In the genomic region with DNA sequence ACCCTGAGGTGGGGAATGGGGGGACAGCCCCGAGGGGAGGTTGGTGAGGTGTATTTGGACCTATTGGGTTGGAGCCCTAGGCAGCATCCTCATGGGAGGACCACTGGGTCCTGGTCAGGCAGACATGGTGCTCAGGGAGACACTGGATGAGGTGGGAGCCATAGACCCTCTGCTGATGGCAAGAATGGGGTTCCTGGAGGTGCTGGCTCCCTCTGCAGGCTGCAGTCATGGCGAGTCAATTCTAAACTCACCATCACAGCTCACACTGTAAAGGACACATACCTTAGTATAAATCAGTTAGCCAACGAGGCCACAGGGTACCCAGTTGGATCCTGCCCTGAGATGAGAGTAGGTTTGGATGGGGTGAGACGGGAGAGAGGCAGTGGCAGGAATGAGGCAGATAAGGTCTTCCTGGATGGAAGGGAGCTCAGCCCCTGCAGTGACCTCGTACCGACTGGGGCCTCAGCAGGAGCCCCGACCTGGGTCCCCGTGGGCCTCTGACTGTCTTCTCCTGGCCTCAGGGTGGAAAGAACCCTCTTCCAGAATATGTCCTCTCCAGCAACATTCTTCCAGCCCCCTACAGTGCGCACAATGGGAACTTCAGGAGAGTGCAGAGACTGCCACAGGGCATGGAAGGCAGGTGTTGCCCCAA, we compare ENCODE assay signal across 35 cellular contexts. TPM values are rescaled to one million over a fixed set of nuclear protein-coding genes. Genes with fewer than 3 reads are reported as not detected.
DNase-seq lines count a peak whose midpoint lies in the region; ATAC-seq and TF ChIP-seq lines count a peak whose summit lies in the region.
"Had no signal": no experiment of that assay in that cellular context is flagged by ENCODE, and none has a peak within 500 bp of the region (broad histone marks: within the 10 kb centered on the region; RNA-seq: fewer than 3 reads in every experiment).

No MANE protein-coding gene starts in this region.

- H3F3A ChIP-seq in DOHH2 (ENCODE audit: control insufficient read depth, insufficient read depth) (no peaks in the 10 kb centered on the region), OCI-LY1 (ENCODE audit: insufficient read depth, low read length) (no peaks in the 10 kb centered on the region)

- H3K9ac ChIP-seq in OCI-LY1 (ENCODE audit: low read length) = no peak overlapping the region

- no peak overlapping the region for H3K27ac Mint-ChIP-seq in glutamatergic neuron (ENCODE audit: unreplicated experiment)
- H3K27ac Mint-ChIP-seq: activated CD8-positive, alpha-beta memory T cell treated with anti-CD3 and anti-CD28 coated beads, Interleukin-2, amount 10 ng/mL, durations not matched to agents 7 days and 5 days; activated T-helper 1 cell treated with anti-CD3 and anti-CD28 coated beads, Interleukin-12 subunit alpha, Interleukin-12 subunit beta, Interleukin-2, Interleukin-4 antibody, amounts not matched to agents 30 ng/mL and 10 ng/mL and 1 ng/mL, durations not matched to agents 14 hours and 24 hours and 36 hours; CD4-positive, alpha-beta memory T cell; natural killer cell treated with Interleukin-12 subunit alpha and Interleukin-12 subunit beta and Interleukin-15 and Interleukin-18, amount 100 ng/mL, for 72 hours; stimulated activated naive CD8-positive, alpha-beta T cell treated with anti-CD3 and anti-CD28 coated beads, Interleukin-15, amount 100 ng/mL, for 72 hours had no signal

- TF ChIP-seq CTCF in DOHH2 (IDR thresholded peaks at IDR 0.05; ENCODE audit: low read depth, low read length, poor library complexity, severe bottlenecking) = peak; percentile 65
- peak; percentile 40; the same call in 1 of the 2 replicates for TF ChIP-seq CTCF in OCI-LY1 (IDR thresholded peaks at IDR 0.05; ENCODE audit: low read length)
- no peak for TF ChIP-seq CTCF in esophagus muscularis mucosa (IDR thresholded peaks at IDR 0.05)
- no peak for TF ChIP-seq CTCF in glutamatergic neuron (IDR thresholded peaks at IDR 0.05; ENCODE audit: partially characterized antibody, unreplicated experiment)

- H3K4me2 ChIP-seq in DOHH2 (ENCODE audit: low read length) (no peak overlapping the region), OCI-LY1 (ENCODE audit: low read length) (no peak overlapping the region)
- H3K4me2 ChIP-seq: A549 had no signal

- H3K4me1 ChIP-seq in DOHH2 (ENCODE audit: control insufficient read depth, low read length) (no peaks in the 10 kb centered on the region), OCI-LY1 (ENCODE audit: insufficient read depth, low read length, severe bottlenecking) (no peaks in the 10 kb centered on the region), esophagus muscularis mucosa (peaks cover 0 to 5% (median 0%) of the 10 kb centered on the region in 4 donors)
- H3K4me1 ChIP-seq: A549, heart right ventricle, thyroid gland had no signal

- H3K79me2 ChIP-seq in DOHH2 (ENCODE audit: control insufficient read depth, low read length) = no peaks in the 10 kb centered on the region
- H3K79me2 ChIP-seq in OCI-LY1 (ENCODE audit: insufficient read depth, low read length) = no peaks in the 10 kb centered on the region

- H3K27me3 ChIP-seq in DOHH2 (ENCODE audit: control insufficient read depth, low read length) (no peaks in the 10 kb centered on the region), H7 (ENCODE audit: control insufficient read depth, insufficient read depth, low read length) (peaks cover 18% of the 10 kb centered on the region), OCI-LY1 (ENCODE audit: insufficient read depth, low read length) (no peaks in the 10 kb centered on the region), esophagus muscularis mucosa (peaks cover 0 to 62% (median 1%) of the 10 kb centered on the region in 4 donors)
- H3K27me3 ChIP-seq: brain microvascular endothelial cell, thyroid gland had no signal

- H3K9me2 ChIP-seq in DOHH2 (replicated peaks; ENCODE audit: control insufficient read depth, low read length) (no peaks in the 10 kb centered on the region), OCI-LY1 (ENCODE audit: low read depth, low read length) (no peaks in the 10 kb centered on the region)

- WGBS in esophagus muscularis mucosa = 61% methylated on average over 9 of the region's 9 CpGs

- no peaks in the 10 kb centered on the region for H3K36me3 ChIP-seq in DOHH2 (ENCODE audit: control insufficient read depth, low read length)
- H3K36me3 ChIP-seq in H7 (replicated peaks; ENCODE audit: control insufficient read depth, insufficient read depth, low read length) = no peaks in the 10 kb centered on the region
- no peaks in the 10 kb centered on the region for H3K36me3 ChIP-seq in OCI-LY1 (ENCODE audit: insufficient read depth, low read length)
- no peaks in the 10 kb centered on the region for H3K36me3 ChIP-seq in esophagus muscularis mucosa
- H3K36me3 ChIP-seq: brain microvascular endothelial cell, heart right ventricle, thyroid gland had no signal

- H3K9me3 Mint-ChIP-seq in glutamatergic neuron (ENCODE audit: unreplicated experiment) = peaks cover 9% of the 10 kb centered on the region
- H3K9me3 Mint-ChIP-seq: natural killer cell treated with Interleukin-12 subunit alpha and Interleukin-12 subunit beta and Interleukin-15 and Interleukin-18, amount 100 ng/mL, for 72 hours had no signal

- no peaks in the 10 kb centered on the region for H3K4me1 Mint-ChIP-seq in glutamatergic neuron (ENCODE audit: low read depth, unreplicated experiment)
- H3K4me1 Mint-ChIP-seq: activated CD8-positive, alpha-beta memory T cell treated with anti-CD3 and anti-CD28 coated beads, Interleukin-2, amount 10 ng/mL, durations not matched to agents 7 days and 5 days; CD4-positive, alpha-beta memory T cell; stimulated activated naive CD8-positive, alpha-beta T cell treated with anti-CD3 and anti-CD28 coated beads, Interleukin-15, amount 100 ng/mL, for 72 hours had no signal

- intact Hi-C loops in esophagus muscularis mucosa (cut with DNase I) = no loop called here
- intact Hi-C loops in sciatic nerve (cut with DNase I) = no loop called here

- DNase-seq in H7 = peak; percentile 65
- DNase-seq in esophagus muscularis mucosa (ENCODE audit: extremely low spot score) = peak; percentile 87
- DNase-seq in substantia nigra (lab: John Stamatoyannopoulos, UW) = no peak
- DNase-seq in glutamatergic neuron = no peak
- no peak for DNase-seq in sciatic nerve (ENCODE audit: low spot score)
- DNase-seq: activated CD4-positive, alpha-beta T cell treated with anti-CD3 and anti-CD28 coated beads, Interleukin-2, amount 50 U/mL, for 1 hour; activated CD8-positive, alpha-beta memory T cell treated with anti-CD3 and anti-CD28 coated beads, Interleukin-2, amount 10 ng/mL, durations not matched to agents 7 days and 5 days; activated naive CD4-positive, alpha-beta T cell treated with anti-CD3 and anti-CD28 coated beads, Interleukin-2, amount 50 U/mL, for 16 hours; AML-193; amniotic stem cell; brain microvascular endothelial cell; CD4-positive, alpha-beta memory T cell; effector CD4-positive, alpha-beta T cell; foreskin fibroblast; heart right ventricle; IMR-90; mucosa of descending colon; NCI-H1105 treated with DMSO at 0.1 percent for 48 hours; NCI-H2029 treated with DMSO at 0.1 percent for 48 hours; NCI-H226; NCI-H748 treated with DMSO at 0.1 percent for 48 hours; OCI-M1; stimulated activated naive CD8-positive, alpha-beta T cell treated with anti-CD3 and anti-CD28 coated beads, Interleukin-15, amount 100 ng/mL, for 72 hours; thyroid gland had no signal

- H3K9me3 ChIP-seq in DOHH2 (ENCODE audit: control insufficient read depth, insufficient read depth, low read length) (no peaks in the 10 kb centered on the region), OCI-LY1 (ENCODE audit: low read length) (no peaks in the 10 kb centered on the region), esophagus muscularis mucosa (peaks cover 0 to 7% (median 0%) of the 10 kb centered on the region in 4 donors)
- H3K9me3 ChIP-seq: A549, mucosa of descending colon, thyroid gland had no signal

- H2AFZ ChIP-seq in OCI-LY1 (ENCODE audit: low read length) = no peak overlapping the region

- H3K27ac ChIP-seq in DOHH2 (ENCODE audit: low read depth, low read length) (no peak overlapping the region), OCI-LY1 (ENCODE audit: low read depth, low read length, poor library complexity, severe bottlenecking) (no peak overlapping the region), esophagus muscularis mucosa (replicated peaks in 1 of 4) (no peak overlapping the region), substantia nigra (ENCODE audit: low read depth, low read length, poor library complexity, severe bottlenecking) (no peak overlapping the region)
- H3K27ac ChIP-seq: A549, brain microvascular endothelial cell, heart right ventricle, thyroid gland had no signal

- peaks cover 29% of the 10 kb centered on the region for H3K27me3 Mint-ChIP-seq in glutamatergic neuron (ENCODE audit: unreplicated experiment)

- no peak for TF ChIP-seq POLR2A in esophagus muscularis mucosa (IDR thresholded peaks at IDR 0.05; ENCODE audit: low read depth)

- H4K20me1 ChIP-seq in DOHH2 (ENCODE audit: control insufficient read depth, insufficient read depth, low read depth, low read length) (no peaks in the 10 kb centered on the region), OCI-LY1 (ENCODE audit: insufficient read depth, low read length) (no peaks in the 10 kb centered on the region)

- H3K4me3 ChIP-seq in DOHH2 (ENCODE audit: low read length) (no peak overlapping the region), H7 (ENCODE audit: insufficient read depth, low read depth, low read length) (no peak overlapping the region), OCI-LY1 (ENCODE audit: low read depth, low read length, poor library complexity, severe bottlenecking) (no peak overlapping the region), esophagus muscularis mucosa (no peak overlapping the region)
- H3K4me3 ChIP-seq: A549, heart right ventricle, lung, mucosa of descending colon, thyroid gland had no signal

- no peak for TF ChIP-seq EP300 in esophagus muscularis mucosa (IDR thresholded peaks at IDR 0.05)

- no peak for ATAC-seq in activated CD4-positive, CD25-positive, alpha-beta regulatory T cell treated with anti-CD3 and anti-CD28 coated beads, Interleukin-2, amount 50 U/mL, for 24 hours
- ATAC-seq in sciatic nerve = no peak
- ATAC-seq: activated CD8-positive, alpha-beta memory T cell treated with anti-CD3 and anti-CD28 coated beads, Interleukin-2, amount 10 ng/mL, durations not matched to agents 7 days and 5 days; mucosa of descending colon; stimulated activated naive CD8-positive, alpha-beta T cell treated with anti-CD3 and anti-CD28 coated beads, Interleukin-15, amount 100 ng/mL, for 72 hours had no signal

- H3K4me3 Mint-ChIP-seq in glutamatergic neuron (ENCODE audit: unreplicated experiment) = no peak overlapping the region
- H3K4me3 Mint-ChIP-seq: activated CD8-positive, alpha-beta memory T cell treated with anti-CD3 and anti-CD28 coated beads, Interleukin-2, amount 10 ng/mL, durations not matched to agents 7 days and 5 days; activated T-helper 1 cell treated with anti-CD3 and anti-CD28 coated beads, Interleukin-12 subunit alpha, Interleukin-12 subunit beta, Interleukin-2, Interleukin-4 antibody, amounts not matched to agents 30 ng/mL and 10 ng/mL and 1 ng/mL, durations not matched to agents 14 hours and 24 hours and 36 hours; CD4-positive, alpha-beta memory T cell; natural killer cell treated with Interleukin-12 subunit alpha and Interleukin-12 subunit beta and Interleukin-15 and Interleukin-18, amount 100 ng/mL, for 72 hours; stimulated activated naive CD8-positive, alpha-beta T cell treated with anti-CD3 and anti-CD28 coated beads, Interleukin-15, amount 100 ng/mL, for 72 hours had no signal

- H3K36me3 Mint-ChIP-seq in glutamatergic neuron (ENCODE audit: unreplicated experiment) = peaks cover 15% of the 10 kb centered on the region
- H3K36me3 Mint-ChIP-seq: activated CD8-positive, alpha-beta memory T cell treated with anti-CD3 and anti-CD28 coated beads, Interleukin-2, amount 10 ng/mL, durations not matched to agents 7 days and 5 days had no signal

RNA-seq across cellular contexts. Expression of a gene that starts 1.7 kb away (rescaled TPM):
- 0.18 and 0.21 TPM in 2 replicates for total RNA-seq in H7 (2014; rRNA removed; shearing (Covaris generic))
- total RNA-seq in esophagus muscularis mucosa = not detected
- total RNA-seq in glutamatergic neuron (ENCODE audit: unreplicated experiment) = 0.15 TPM
- 0.85 TPM for total RNA-seq in sciatic nerve
- total RNA-seq: activated CD8-positive, alpha-beta memory T cell treated with anti-CD3 and anti-CD28 coated beads, Interleukin-2, amount 10 ng/mL, durations not matched to agents 7 days and 5 days; activated T-helper 1 cell treated with anti-CD3 and anti-CD28 coated beads, Interleukin-12 subunit alpha, Interleukin-12 subunit beta, Interleukin-2, Interleukin-4 antibody, amounts not matched to agents 30 ng/mL and 10 ng/mL and 1 ng/mL, durations not matched to agents 14 hours and 24 hours and 36 hours; CD4-positive, alpha-beta memory T cell; G401; heart right ventricle; IMR-90; lung; mucosa of descending colon; natural killer cell treated with Interleukin-12 subunit alpha and Interleukin-12 subunit beta and Interleukin-15 and Interleukin-18, amount 100 ng/mL, for 72 hours; osteoblast; skeletal muscle tissue; T-helper 2 cell treated with Interferon-gamma antibody and Interleukin-4, amounts not matched to agents 100 ng/mL and 5 ng/mL, for 36 hours; thyroid gland had no signal

Comparison
In these comparisons a context has a peak if more than half of its experiments do, and no peak if none do; other contexts are left out.
1. CTCF ChIP-seq: peak in DOHH2 (single experiment) and OCI-LY1 (single experiment); none in esophagus muscularis mucosa (0 of 3) and glutamatergic neuron (single experiment).
2. DNase-seq: peak in H7 (single experiment) and esophagus muscularis mucosa (single experiment); none in substantia nigra (0 of 49), glutamatergic neuron (single experiment) and sciatic nerve (single experiment).